8 cellular contexts compared by ENCODE assay signal in genomic region chr4:44447563-44448504, GRCh38. TPM values are rescaled to one million over a fixed set of nuclear protein-coding genes. Genes with fewer than 3 reads are reported as not detected.
DNase-seq lines count a peak whose midpoint lies in the region; FAIRE-seq and TF ChIP-seq lines count a peak whose summit lies in the region.

No MANE protein-coding gene starts in this region.

- no peaks in the 10 kb centered on the region for H3K36me3 ChIP-seq in tibial nerve

- no peak for FAIRE-seq in GM12892 (lab: Jason Lieb, UNC)

- peaks cover 0 to 33% (median 7%) of the 10 kb centered on the region in 4 donors for H3K4me1 ChIP-seq in tibial nerve

- peak; percentile 1 for DNase-seq in stimulated activated CD4-positive, alpha-beta T cell treated with anti-CD3 and anti-CD28 coated beads, Interleukin-1b, Interleukin-23, amount 100 ng/mL, for 48 hours
- no peak for DNase-seq in stimulated activated CD4-positive, alpha-beta T cell treated with anti-CD3 and anti-CD28 coated beads, Interleukin-4, amount 100 ng/mL, for 24 hours
- DNase-seq in NCI-H226, result peak; percentile 25
- peak; percentile 75 for DNase-seq in ecto neural progenitor cell (ENCODE audit: low spot score)
- DNase-seq in lung microvascular endothelial cell (ENCODE audit: low read depth in 2 of 2), result peak; percentile 29 to 37
- DNase-seq in tibial nerve (ENCODE audit: low spot score in 2 of 2), result peak in 1 of 2 donors; percentile 12
- DNase-seq in CD1c-positive myeloid dendritic cell (ENCODE audit: extremely low spot score), result no peak
- no peak for DNase-seq in GM12892 (ENCODE audit: insufficient read length)

- H3K9me3 ChIP-seq in tibial nerve, result no peaks in the 10 kb centered on the region

- TF ChIP-seq POLR2A in tibial nerve (IDR thresholded peaks at IDR 0.05) (no peak), GM12892 (IDR thresholded peaks at IDR 0.05; ENCODE audit: low read depth, low read length) (no peak)

- peak overlapping the region in 2 of 4 donors; percentile 27 to 74 for H3K27ac ChIP-seq in tibial nerve

- no peak for TF ChIP-seq CTCF in tibial nerve (IDR thresholded peaks at IDR 0.05)

- H3K4me3 ChIP-seq in tibial nerve, result peak overlapping the region; percentile 34 to 62 (median 56)

- H3K27me3 ChIP-seq in tibial nerve, result peaks cover 0 to 77% of the 10 kb centered on the region in 2 donors

- WGBS in tibial nerve, 2 donors, result 0 to 4% methylated on average over 13 to 97 of the region's 110 CpGs

- TF ChIP-seq EP300 in tibial nerve (IDR thresholded peaks at IDR 0.05), result no peak

RNA-seq across cellular contexts. Expression of gene KCTD8, which starts 0.8 kb away (rescaled TPM):
- total RNA-seq in lung microvascular endothelial cell (0.20 and 0.22 TPM in 2 replicates), tibial nerve (1 to 10 TPM in 2 of 4 donors, under 1 TPM in 1, not detected in 1; 0.63 to 1.5 (median 1.1) TPM)
- not detected for polyA plus RNA-seq in GM12892 (2012; ENCODE audit: missing spikeins)

Comparison
In these comparisons a context has a peak if more than half of its experiments do, and no peak if none do; other contexts are left out.
1. DNase-seq: peak in stimulated activated CD4-positive, alpha-beta T cell treated with anti-CD3 and anti-CD28 coated beads, Interleukin-1b, Interleukin-23, amount 100 ng/mL, for 48 hours (single experiment), NCI-H226 (single experiment), ecto neural progenitor cell (single experiment) and lung microvascular endothelial cell (2 of 2); none in stimulated activated CD4-positive, alpha-beta T cell treated with anti-CD3 and anti-CD28 coated beads, Interleukin-4, amount 100 ng/mL, for 24 hours (single experiment), CD1c-positive myeloid dendritic cell (single experiment) and GM12892 (single experiment).